In genomic region chr9:98085058-98085457, GRCh38 we compare ENCODE assay signal across 2 cellular contexts.
TF ChIP-seq lines count a peak whose summit lies in the region.

No MANE protein-coding gene starts in this region.

TF ChIP-seq in HepG2, 621 proteins besides CTCF, POLR2A, EP300 and RAD21:
- no peak for TF ChIP-seq LCORL (IDR thresholded peaks at IDR 0.05)
- no peak for TF ChIP-seq LCORL (CRISPR knock-in tag; IDR thresholded peaks at IDR 0.05)
- TF ChIP-seq ESRRA (CRISPR knock-in tag; IDR thresholded peaks at IDR 0.05; ENCODE audit: low read depth): no peak
- TF ChIP-seq KAT7 (CRISPR knock-in tag; IDR thresholded peaks at IDR 0.05; ENCODE audit: borderline replicate concordance): no peak
- TF ChIP-seq MYPOP (CRISPR knock-in tag; IDR thresholded peaks at IDR 0.05): no peak
- no peak for TF ChIP-seq SIN3B (IDR thresholded peaks at IDR 0.05; ENCODE audit: low read length)
- TF ChIP-seq AGO2 (optimal IDR thresholded peaks at IDR 0.05; ENCODE audit: low read depth, low read length): peak; percentile 41
- no peak for TF ChIP-seq FOXM1 (CRISPR knock-in tag; IDR thresholded peaks at IDR 0.05)
- TF ChIP-seq POLR2AphosphoS5 (IDR thresholded peaks at IDR 0.05; ENCODE audit: low read depth, low read length): peak; percentile 21; the same call in 1 of the 2 replicates

TF ChIP-seq in GM12878, 131 proteins besides CTCF, POLR2A, EP300 and RAD21:
- no peak for TF ChIP-seq STAT3 (IDR thresholded peaks at IDR 0.05; ENCODE audit: low read depth, low read length)
- TF ChIP-seq JUNB (IDR thresholded peaks at IDR 0.05): no peak
- no peak for TF ChIP-seq ATF7 (IDR thresholded peaks at IDR 0.05; ENCODE audit: low read depth)
- TF ChIP-seq, protein P1, sequence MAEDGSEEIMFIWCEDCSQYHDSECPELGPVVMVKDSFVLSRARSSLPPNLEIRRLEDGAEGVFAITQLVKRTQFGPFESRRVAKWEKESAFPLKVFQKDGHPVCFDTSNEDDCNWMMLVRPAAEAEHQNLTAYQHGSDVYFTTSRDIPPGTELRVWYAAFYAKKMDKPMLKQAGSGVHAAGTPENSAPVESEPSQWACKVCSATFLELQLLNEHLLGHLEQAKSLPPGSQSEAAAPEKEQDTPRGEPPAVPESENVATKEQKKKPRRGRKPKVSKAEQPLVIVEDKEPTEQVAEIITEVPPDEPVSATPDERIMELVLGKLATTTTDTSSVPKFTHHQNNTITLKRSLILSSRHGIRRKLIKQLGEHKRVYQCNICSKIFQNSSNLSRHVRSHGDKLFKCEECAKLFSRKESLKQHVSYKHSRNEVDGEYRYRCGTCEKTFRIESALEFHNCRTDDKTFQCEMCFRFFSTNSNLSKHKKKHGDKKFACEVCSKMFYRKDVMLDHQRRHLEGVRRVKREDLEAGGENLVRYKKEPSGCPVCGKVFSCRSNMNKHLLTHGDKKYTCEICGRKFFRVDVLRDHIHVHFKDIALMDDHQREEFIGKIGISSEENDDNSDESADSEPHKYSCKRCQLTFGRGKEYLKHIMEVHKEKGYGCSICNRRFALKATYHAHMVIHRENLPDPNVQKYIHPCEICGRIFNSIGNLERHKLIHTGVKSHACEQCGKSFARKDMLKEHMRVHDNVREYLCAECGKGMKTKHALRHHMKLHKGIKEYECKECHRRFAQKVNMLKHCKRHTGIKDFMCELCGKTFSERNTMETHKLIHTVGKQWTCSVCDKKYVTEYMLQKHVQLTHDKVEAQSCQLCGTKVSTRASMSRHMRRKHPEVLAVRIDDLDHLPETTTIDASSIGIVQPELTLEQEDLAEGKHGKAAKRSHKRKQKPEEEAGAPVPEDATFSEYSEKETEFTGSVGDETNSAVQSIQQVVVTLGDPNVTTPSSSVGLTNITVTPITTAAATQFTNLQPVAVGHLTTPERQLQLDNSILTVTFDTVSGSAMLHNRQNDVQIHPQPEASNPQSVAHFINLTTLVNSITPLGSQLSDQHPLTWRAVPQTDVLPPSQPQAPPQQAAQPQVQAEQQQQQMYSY (CRISPR knock-in tag; IDR thresholded peaks at IDR 0.05): no peak
- TF ChIP-seq IKZF1 (conservative IDR thresholded peaks at IDR 0.05): no peak
- TF ChIP-seq YY1 (IDR thresholded peaks at IDR 0.05; ENCODE audit: low read depth, low read length): no peak
- no peak for TF ChIP-seq E2F8 (IDR thresholded peaks at IDR 0.05; ENCODE audit: low read depth, partially characterized antibody)
- no peak for TF ChIP-seq ZBTB33 (IDR thresholded peaks at IDR 0.05)
- TF ChIP-seq NR2F1 (conservative IDR thresholded peaks at IDR 0.05): no peak
- TF ChIP-seq EGR1 (IDR thresholded peaks at IDR 0.05; ENCODE audit: borderline replicate concordance in 1 of 2, low read depth in 2 of 2, low read length in 2 of 2): no peak
- TF ChIP-seq TCF12 (IDR thresholded peaks at IDR 0.05; ENCODE audit: low read depth, low read length): no peak
- no peak for TF ChIP-seq MEF2A (IDR thresholded peaks at IDR 0.05; ENCODE audit: insufficient read depth, low read depth, low read length)
- TF ChIP-seq TBL1XR1 (IDR thresholded peaks at IDR 0.05; ENCODE audit: low read depth, low read length): no peak
- TF ChIP-seq MEF2B (IDR thresholded peaks at IDR 0.05; ENCODE audit: partially characterized antibody, poor library complexity, severe bottlenecking): no peak
- TF ChIP-seq WRNIP1 (IDR thresholded peaks at IDR 0.05; ENCODE audit: borderline replicate concordance, low read depth, low read length): no peak
- TF ChIP-seq SRF (IDR thresholded peaks at IDR 0.05; ENCODE audit: low read depth in 2 of 2, low read length in 2 of 2): no peak
